In genomic region chr16:58306327-58306726, GRCh38 we compare ENCODE assay signal across 8 cellular contexts. TPM values are rescaled to one million over a fixed set of nuclear protein-coding genes. Genes with fewer than 3 reads are reported as not detected.
DNase-seq lines count a peak whose midpoint lies in the region; ATAC-seq and TF ChIP-seq lines count a peak whose summit lies in the region.

No MANE protein-coding gene starts in this region.

- ATAC-seq in HG02885 (IDR thresholded peaks at IDR 0.05; ENCODE audit: poor library complexity, unreplicated experiment), result no peak

- peak; percentile 61 for TF ChIP-seq CTCF in GM10266 (IDR thresholded peaks at IDR 0.05; ENCODE audit: control insufficient read depth, insufficient read depth, low read depth, missing control alignments)

- no peak for DNase-seq in GM10266 (ENCODE audit: extremely low spot score)
- DNase-seq in OCI-M1 (lab: John Stamatoyannopoulos, UW), result peak; percentile 42
- peak; percentile 40 for DNase-seq in amniotic epithelial cell (ENCODE audit: low read depth)
- DNase-seq in mucosa of gallbladder (ENCODE audit: low spot score), result peak; percentile 32
- no peak for DNase-seq in midbrain (lab: John Stamatoyannopoulos, UW)
- no peak for DNase-seq in NCI-H128 (lab: John Stamatoyannopoulos, UW; ENCODE audit: unreplicated experiment)
- no peak for DNase-seq in hepatic stellate cell (ENCODE audit: low spot score)

RNA-seq across cellular contexts. Expression of gene PRSS54, which starts 11.5 kb away (rescaled TPM):
- total RNA-seq in mucosa of gallbladder, result not detected

Comparison
In these comparisons a context has a peak if more than half of its experiments do, and no peak if none do; other contexts are left out.
1. DNase-seq: peak in OCI-M1 (single experiment), amniotic epithelial cell (single experiment) and mucosa of gallbladder (single experiment); none in GM10266 (single experiment), midbrain (single experiment), NCI-H128 (single experiment) and hepatic stellate cell (single experiment).